Comparison of ENCODE assay signal across 12 cellular contexts in genomic region chr13:45850020-45850613, GRCh38. TPM values are rescaled to one million over a fixed set of nuclear protein-coding genes. Genes with fewer than 3 reads are reported as not detected.
A peak's percentile ranks its signal among the peaks of the same experiment; 100 is the strongest.
DNase-seq lines count a peak whose midpoint lies in the region; ATAC-seq and TF ChIP-seq lines count a peak whose summit lies in the region.
"Had no signal": no experiment of that assay in that cellular context is flagged by ENCODE, and none has a peak within 500 bp of the region (broad histone marks: within the 10 kb centered on the region; RNA-seq: fewer than 3 reads in every experiment).

No MANE protein-coding gene starts in this region.

- H3K9me3 ChIP-seq in CD4-positive, alpha-beta T cell (ENCODE audit: control insufficient read depth, low read length) = no peaks in the 10 kb centered on the region
- H3K9me3 ChIP-seq: pancreas had no signal

- H3K27me3 Mint-ChIP-seq in CD4-positive, alpha-beta T cell = no peaks in the 10 kb centered on the region
- H3K27me3 Mint-ChIP-seq in central memory CD8-positive, alpha-beta T cell = peaks cover 80% of the 10 kb centered on the region
- H3K27me3 Mint-ChIP-seq in naive thymus-derived CD8-positive, alpha-beta T cell = peaks cover 0 to 22% (median 0%) of the 10 kb centered on the region in 5 donors

- peaks cover 62% of the 10 kb centered on the region for H3K4me1 Mint-ChIP-seq in CD4-positive, alpha-beta T cell (ENCODE audit: low read depth)
- peaks cover 25% of the 10 kb centered on the region for H3K4me1 Mint-ChIP-seq in central memory CD8-positive, alpha-beta T cell
- peaks cover 27 to 61% (median 57%) of the 10 kb centered on the region in 4 donors for H3K4me1 Mint-ChIP-seq in naive thymus-derived CD8-positive, alpha-beta T cell

- no peak for ATAC-seq in CD4-positive, alpha-beta T cell (ENCODE audit: poor library complexity)
- no peak for ATAC-seq in central memory CD8-positive, alpha-beta T cell (replicated peaks; ENCODE audit: extremely low read depth, poor library complexity, severe bottlenecking)
- ATAC-seq in naive thymus-derived CD8-positive, alpha-beta T cell = no peak

- H3K27me3 ChIP-seq in CD4-positive, alpha-beta T cell (ENCODE audit: control insufficient read depth, insufficient read depth, low read length) = no peaks in the 10 kb centered on the region

- peaks cover 4% of the 10 kb centered on the region for H3K9me3 Mint-ChIP-seq in CD4-positive, alpha-beta T cell
- H3K9me3 Mint-ChIP-seq in central memory CD8-positive, alpha-beta T cell = peaks cover 5% of the 10 kb centered on the region
- H3K9me3 Mint-ChIP-seq in naive thymus-derived CD8-positive, alpha-beta T cell = peaks cover 5 to 14% (median 8%) of the 10 kb centered on the region in 9 donors

- H3K4me3 Mint-ChIP-seq in CD4-positive, alpha-beta T cell = peak overlapping the region; percentile 85
- H3K4me3 Mint-ChIP-seq in central memory CD8-positive, alpha-beta T cell = peak overlapping the region; percentile 71
- peak overlapping the region; percentile 80 to 97 (median 90) for H3K4me3 Mint-ChIP-seq in naive thymus-derived CD8-positive, alpha-beta T cell

- CTCF ChIA-PET in CD4-positive, alpha-beta T cell (lab: Charles Lee) = no interaction called here

- POLR2A ChIA-PET in CD4-positive, alpha-beta T cell (lab: Charles Lee) = interaction anchor here (0.7 kb wide), 1 partner anchor 269 kb away, joined by 3 read pairs; no protein-coding TSS in a partner anchor
- POLR2A ChIA-PET in naive thymus-derived CD8-positive, alpha-beta T cell (lab: Charles Lee) = interaction anchor here (0.6 to 1.1 kb wide), 2 partner anchors 26 to 450 kb away, joined by 3 to 4 read pairs; no protein-coding TSS in a partner anchor

- DNase-seq in DMS153 (lab: John Stamatoyannopoulos, UW) (peak; percentile 13), DMS153 treated with DMSO at 0.1 percent for 48 hours (lab: John Stamatoyannopoulos, UW; ENCODE audit: unreplicated experiment) (no peak), GOT3 (lab: John Stamatoyannopoulos, UW) (no peak), SHP77 (lab: John Stamatoyannopoulos, UW) (no peak), cerebellar nuclear complex (lab: John Stamatoyannopoulos, UW) (no peak)
- no peak for DNase-seq in CD4-positive, alpha-beta T cell
- DNase-seq in central memory CD8-positive, alpha-beta T cell (ENCODE audit: low spot score in 2 of 2) = no peak
- DNase-seq in naive thymus-derived CD8-positive, alpha-beta T cell = no peak
- DNase-seq: NCI-H187 treated with DMSO at 0.1 percent for 48 hours had no signal

- H3K27ac Mint-ChIP-seq in CD4-positive, alpha-beta T cell = peak overlapping the region; percentile 61
- no peak overlapping the region for H3K27ac Mint-ChIP-seq in central memory CD8-positive, alpha-beta T cell (ENCODE audit: low read depth)
- peak overlapping the region in 8 of 10 donors; percentile 7 to 97 (median 78) for H3K27ac Mint-ChIP-seq in naive thymus-derived CD8-positive, alpha-beta T cell

- no peak overlapping the region for H3K27ac ChIP-seq in CD4-positive, alpha-beta T cell (ENCODE audit: low read depth, low read length)
- H3K27ac ChIP-seq: 22Rv1, pancreas had no signal

- H3K36me3 Mint-ChIP-seq in CD4-positive, alpha-beta T cell (ENCODE audit: low read depth) = no peaks in the 10 kb centered on the region
- H3K36me3 Mint-ChIP-seq in central memory CD8-positive, alpha-beta T cell (ENCODE audit: insufficient read depth) = peaks cover 5% of the 10 kb centered on the region
- no peaks in the 10 kb centered on the region for H3K36me3 Mint-ChIP-seq in naive thymus-derived CD8-positive, alpha-beta T cell

- intact Hi-C loops in CD4-positive, alpha-beta T cell (cut with DNase I, micrococcal nuclease) = no loop called here

- TF ChIP-seq CTCF in CD4-positive, alpha-beta T cell (IDR thresholded peaks at IDR 0.05) = no peak

RNA-seq across cellular contexts. Expression of gene SIAH3, which starts 1.4 kb away (rescaled TPM):
- 1 to 10 TPM; 1.3 to 1.6 TPM for total RNA-seq in CD4-positive, alpha-beta T cell
- 1 to 10 TPM; 3.7 to 3.9 TPM for total RNA-seq in naive thymus-derived CD8-positive, alpha-beta T cell
- under 1 TPM in 1 of 3 donors, not detected in 2; 0.06 TPM for polyA plus RNA-seq in naive thymus-derived CD8-positive, alpha-beta T cell
- total RNA-seq: dermis blood vessel endothelial cell had no signal
- polyA plus RNA-seq: pancreas had no signal
